Comparison of ENCODE assay signal across 8 cellular contexts in the genomic region with DNA sequence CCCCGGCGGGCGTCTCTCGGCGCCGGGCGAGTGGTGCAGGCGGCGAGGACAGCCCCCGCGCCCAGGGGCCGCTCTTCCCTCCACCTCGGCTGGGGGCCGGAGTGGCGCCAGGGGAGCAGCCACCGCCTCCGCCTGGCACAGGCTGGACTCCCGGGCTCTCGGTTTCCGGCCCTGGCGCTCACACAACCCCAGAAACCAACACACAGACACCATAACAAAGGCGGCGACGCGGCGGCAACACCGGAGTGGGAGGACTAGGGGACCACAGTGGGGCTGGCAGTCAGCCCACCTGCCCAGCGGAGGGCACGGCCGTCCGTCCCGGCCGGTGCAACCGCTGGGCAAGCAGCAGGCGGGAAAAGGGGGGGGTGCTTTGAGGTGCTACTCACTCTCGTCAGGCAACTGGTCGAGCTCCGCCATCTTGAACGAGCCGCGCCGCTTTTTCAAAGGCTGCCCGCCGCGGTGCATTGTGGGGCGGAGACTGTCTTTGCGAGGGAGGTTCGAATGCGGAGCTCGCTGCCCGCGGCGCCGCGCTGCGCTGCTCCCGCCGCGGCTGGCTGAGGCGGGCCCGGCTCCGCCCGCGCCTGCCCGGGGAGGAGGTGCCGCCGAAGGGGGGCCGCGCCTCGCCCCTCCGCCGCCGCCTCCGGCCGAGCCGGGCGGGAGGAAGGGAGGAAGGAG. TPM values are rescaled to one million over a fixed set of nuclear protein-coding genes. Genes with fewer than 3 reads are reported as not detected.
DNase-seq lines count a peak whose midpoint lies in the region; ATAC-seq and TF ChIP-seq lines count a peak whose summit lies in the region.

TSS of gene LIN9 (minus strand) at position 442 of the 675 bp plus-strand sequence. CDS start at position 417, 25 bp downstream.

- peak within 1 kb of the TSS; percentile 54 to 94 (median 91) for H3K27ac Mint-ChIP-seq in naive thymus-derived CD8-positive, alpha-beta T cell
- H3K27ac Mint-ChIP-seq in stimulated activated memory B cell treated with anti-CD40 and anti-IgM and Interleukin-4, amounts not matched to agents 10 μg/mL and 1 μg/mL and 100 μg/mL, for 72 hours, result peak within 1 kb of the TSS; percentile 82

- POLR2A ChIA-PET in naive thymus-derived CD8-positive, alpha-beta T cell (lab: Charles Lee), result interaction anchor here (0.5 to 1.2 kb wide), 6 partner anchors 99 to 700 kb away, joined by 3 to 4 read pairs (median 4); partner anchors contain the start of genes COQ8A, PARP1 and SDE2

- H3K27me3 ChIP-seq in DND-41 (ENCODE audit: insufficient read depth, low read length, poor library complexity), result no peaks in the 10 kb centered on the region

- peak; percentile 83 for ATAC-seq in DND-41 (ENCODE audit: insufficient read depth, low read depth)
- ATAC-seq in GM21786 (IDR thresholded peaks at IDR 0.05; ENCODE audit: unreplicated experiment), result peak; percentile 78
- peak; percentile 87 to 91 for ATAC-seq in naive thymus-derived CD8-positive, alpha-beta T cell
- peak; percentile 90 for ATAC-seq in stimulated activated memory B cell treated with anti-CD40 and anti-IgM and Interleukin-4, amounts not matched to agents 10 μg/mL and 1 μg/mL and 100 μg/mL, for 72 hours

- peak within 1 kb of the TSS; percentile 84 to 96 (median 92) for H3K4me3 Mint-ChIP-seq in naive thymus-derived CD8-positive, alpha-beta T cell
- peak within 1 kb of the TSS; percentile 88 for H3K4me3 Mint-ChIP-seq in stimulated activated memory B cell treated with anti-CD40 and anti-IgM and Interleukin-4, amounts not matched to agents 10 μg/mL and 1 μg/mL and 100 μg/mL, for 72 hours

- peak within 1 kb of the TSS; percentile 97 for H3K27ac ChIP-seq in DND-41 (ENCODE audit: low read length)
- H3K27ac ChIP-seq in KOPT-K1 (ENCODE audit: low read depth, low read length, poor library complexity, severe bottlenecking), result peak within 1 kb of the TSS; percentile 96

- TF ChIP-seq CTCF in DND-41 (IDR thresholded peaks at IDR 0.05; ENCODE audit: borderline replicate concordance, extremely low read depth, low read length, poor library complexity, severe bottlenecking) (no peak), fibroblast of mammary gland (conservative IDR thresholded peaks at IDR 0.05; ENCODE audit: control insufficient read depth, insufficient read depth, low read depth, low read length) (no peak)

- H3K4me2 ChIP-seq in DND-41 (ENCODE audit: insufficient read depth, low read length), result peak within 1 kb of the TSS; percentile 96

- peaks cover 51% of the 10 kb centered on the region for H3K79me2 ChIP-seq in DND-41 (ENCODE audit: insufficient read depth, low read length)

- H3K9me3 ChIP-seq in DND-41 (ENCODE audit: insufficient read depth, low read length, severe bottlenecking) (no peaks in the 10 kb centered on the region), KOPT-K1 (ENCODE audit: insufficient read depth, low read length, poor library complexity, severe bottlenecking) (no peaks in the 10 kb centered on the region)

- peak within 1 kb of the TSS; percentile 100 for H2AFZ ChIP-seq in DND-41 (ENCODE audit: low read depth, low read length)

- peak; percentile 94 for DNase-seq in DND-41
- peak; percentile 91 for DNase-seq in RKO (ENCODE audit: low spot score)
- peak; percentile 80 for DNase-seq in activated T-helper 1 cell treated with Interleukin-2 at 50 U/mL for 16 hours (ENCODE audit: low read depth)
- peak; percentile 85 for DNase-seq in fibroblast of mammary gland (ENCODE audit: low read depth)
- peak; percentile 83 to 94 (median 89) for DNase-seq in naive thymus-derived CD8-positive, alpha-beta T cell

- peaks cover 0 to 12% (median 2%) of the 10 kb centered on the region in 5 donors for H3K27me3 Mint-ChIP-seq in naive thymus-derived CD8-positive, alpha-beta T cell
- peaks cover 11% of the 10 kb centered on the region for H3K27me3 Mint-ChIP-seq in stimulated activated memory B cell treated with anti-CD40 and anti-IgM and Interleukin-4, amounts not matched to agents 10 μg/mL and 1 μg/mL and 100 μg/mL, for 72 hours

- no peaks in the 10 kb centered on the region for H3K36me3 Mint-ChIP-seq in naive thymus-derived CD8-positive, alpha-beta T cell
- H3K36me3 Mint-ChIP-seq in stimulated activated memory B cell treated with anti-CD40 and anti-IgM and Interleukin-4, amounts not matched to agents 10 μg/mL and 1 μg/mL and 100 μg/mL, for 72 hours, result no peaks in the 10 kb centered on the region

- H3K9me3 Mint-ChIP-seq in naive thymus-derived CD8-positive, alpha-beta T cell, result no peaks in the 10 kb centered on the region
- no peaks in the 10 kb centered on the region for H3K9me3 Mint-ChIP-seq in stimulated activated memory B cell treated with anti-CD40 and anti-IgM and Interleukin-4, amounts not matched to agents 10 μg/mL and 1 μg/mL and 100 μg/mL, for 72 hours

- H3K4me3 ChIP-seq in DND-41 (ENCODE audit: low read depth in 1 of 2, low read length in 2 of 2) (peak within 1 kb of the TSS; percentile 88 to 92), fibroblast of mammary gland (ENCODE audit: control insufficient read depth, low read depth, low read length) (peak within 1 kb of the TSS; percentile 90)

- H3K4me1 Mint-ChIP-seq in naive thymus-derived CD8-positive, alpha-beta T cell, result peaks cover 9 to 24% (median 21%) of the 10 kb centered on the region in 4 donors
- peaks cover 17% of the 10 kb centered on the region for H3K4me1 Mint-ChIP-seq in stimulated activated memory B cell treated with anti-CD40 and anti-IgM and Interleukin-4, amounts not matched to agents 10 μg/mL and 1 μg/mL and 100 μg/mL, for 72 hours

- H3K4me1 ChIP-seq in DND-41 (ENCODE audit: insufficient read depth, low read length), result peaks cover 44% of the 10 kb centered on the region

- peak within 1 kb of the TSS; percentile 99 for H3K9ac ChIP-seq in DND-41 (ENCODE audit: low read depth, low read length)

- H4K20me1 ChIP-seq in DND-41 (ENCODE audit: insufficient read depth, low read length), result peaks cover 5% of the 10 kb centered on the region; the same call in 1 of the 2 replicates

- H3K36me3 ChIP-seq in DND-41 (ENCODE audit: insufficient read depth, low read length) (peaks cover 2% of the 10 kb centered on the region; the same call in 1 of the 2 replicates), KOPT-K1 (ENCODE audit: insufficient read depth, low read length) (peaks cover 1% of the 10 kb centered on the region; the same call in 1 of the 2 replicates)

RNA-seq across cellular contexts. Expression of gene LIN9, which starts in this region (rescaled TPM):
- 1 to 10 TPM; 8.2 to 8.7 TPM for total RNA-seq in naive thymus-derived CD8-positive, alpha-beta T cell
- polyA plus RNA-seq in naive thymus-derived CD8-positive, alpha-beta T cell, result 1 to 10 TPM; 3.6 to 4.2 (median 4.1) TPM

Comparison
In these comparisons a context has a peak if more than half of its experiments do, and no peak if none do; other contexts are left out.
1. Peak in every context shown above with its lines: DNase-seq, ATAC-seq, H3K4me3 ChIP-seq and H3K27ac ChIP-seq.